In the genomic region with DNA sequence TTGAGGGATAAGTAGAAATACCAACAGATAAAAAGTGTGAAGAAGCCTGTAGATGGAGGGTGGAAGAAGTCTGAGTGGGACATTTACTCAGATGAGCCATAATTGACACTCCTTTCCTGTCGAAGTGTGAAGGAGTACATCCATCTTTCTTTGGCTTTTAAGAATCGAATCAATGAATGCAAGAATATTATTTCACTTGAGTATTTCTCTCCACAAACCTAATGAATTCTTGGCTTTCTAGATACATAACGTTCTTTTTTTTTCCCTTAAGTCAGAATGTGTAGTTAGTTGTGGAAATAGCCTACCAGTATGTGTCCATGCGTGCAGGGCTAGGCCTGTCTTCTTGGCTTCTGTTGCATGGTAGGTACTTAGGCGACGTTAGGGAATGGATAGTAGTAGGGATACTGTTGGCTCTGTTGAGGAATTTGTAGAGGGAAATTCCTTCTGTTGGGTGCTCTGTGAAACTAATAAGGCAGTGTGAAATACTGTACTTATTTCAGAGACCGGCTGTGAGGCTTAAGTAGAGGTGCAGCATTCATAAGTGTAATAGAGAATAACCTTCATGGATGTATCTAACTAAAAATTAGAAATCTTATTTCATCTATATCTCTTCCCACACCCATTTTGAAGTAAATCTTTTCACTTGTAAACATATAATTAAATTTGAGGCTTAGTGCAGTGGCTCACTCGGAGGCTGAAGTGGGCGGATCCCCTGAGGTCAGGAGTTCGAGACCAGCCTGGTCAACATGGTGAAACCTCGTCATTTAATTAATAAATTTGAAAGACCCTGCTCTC, we compare ENCODE assay signal across 9 cellular contexts. TPM values are rescaled to one million over a fixed set of nuclear protein-coding genes. Genes with fewer than 3 reads are reported as not detected.
DNase-seq lines count a peak whose midpoint lies in the region; ATAC-seq and TF ChIP-seq lines count a peak whose summit lies in the region.
"Had no signal": no experiment of that assay in that cellular context is flagged by ENCODE, and none has a peak within 500 bp of the region (broad histone marks: within the 10 kb centered on the region; RNA-seq: fewer than 3 reads in every experiment).

No MANE protein-coding gene starts in this region.

- DNase-seq in GM23338 (ENCODE audit: low spot score) (no peak), SK-N-MC (ENCODE audit: low read depth, low spot score) (no peak), fibroblast of mammary gland (ENCODE audit: low read depth) (no peak), skeletal muscle cell (ENCODE audit: low read depth) (no peak), GM19238 (ENCODE audit: insufficient read length, low spot score) (no peak)

- peaks cover 48% of the 10 kb centered on the region for H3K4me1 ChIP-seq in GM23338 (ENCODE audit: insufficient read depth)

- H3K9me2 ChIP-seq in GM23338 (ENCODE audit: insufficient read depth), result no peaks in the 10 kb centered on the region

- H3F3A ChIP-seq in GM23338 (replicated peaks; ENCODE audit: low read depth), result peaks cover 62% of the 10 kb centered on the region

- peaks cover 36% of the 10 kb centered on the region for H4K20me1 ChIP-seq in GM23338 (replicated peaks; ENCODE audit: insufficient read depth)

- H3K9me3 ChIP-seq in SK-N-MC (ENCODE audit: low read depth, low read length), result no peaks in the 10 kb centered on the region

- peak overlapping the region; percentile 97 for H3K4me3 Mint-ChIP-seq in GM23338

- no peak overlapping the region for H2AFZ ChIP-seq in GM23338

- H3K27ac ChIP-seq in GM23338 (ENCODE audit: low read depth), result peak overlapping the region; percentile 96
- H3K27ac ChIP-seq in SK-N-MC, result peak overlapping the region; percentile 91

- peak overlapping the region; percentile 99 for H3K4me3 ChIP-seq in GM23338
- H3K4me3 ChIP-seq in SK-N-MC, result peak overlapping the region; percentile 99
- H3K4me3 ChIP-seq in fibroblast of mammary gland (ENCODE audit: control insufficient read depth, low read depth, low read length), result peak overlapping the region; percentile 100
- peak overlapping the region; percentile 98 for H3K4me3 ChIP-seq in skeletal muscle cell (ENCODE audit: low read depth, low read length)

- peaks cover 53% of the 10 kb centered on the region for H3K79me2 ChIP-seq in GM23338 (replicated peaks; ENCODE audit: insufficient read depth)

- ATAC-seq in GM23338, result no peak
- no peak for ATAC-seq in GM19455 (IDR thresholded peaks at IDR 0.05; ENCODE audit: unreplicated experiment)
- no peak for ATAC-seq in HG03135 (IDR thresholded peaks at IDR 0.05; ENCODE audit: unreplicated experiment)
- ATAC-seq in HG03571 (IDR thresholded peaks at IDR 0.05; ENCODE audit: unreplicated experiment), result no peak

- peak overlapping the region; percentile 99 for H3K9ac ChIP-seq in SK-N-MC (ENCODE audit: insufficient read length)

- H3K4me2 ChIP-seq in GM23338, result peak overlapping the region; percentile 100

- peaks cover 6% of the 10 kb centered on the region; the same call in 1 of the 3 replicates for H3K9me3 Mint-ChIP-seq in GM23338

- H3K27ac Mint-ChIP-seq in GM23338, result peak overlapping the region; percentile 100

- peaks cover 49% of the 10 kb centered on the region for H3K36me3 ChIP-seq in GM23338 (ENCODE audit: insufficient read depth)
- H3K36me3 ChIP-seq in SK-N-MC (ENCODE audit: insufficient read depth, low read length), result peaks cover 60% of the 10 kb centered on the region

- peaks cover 62% of the 10 kb centered on the region for H3K36me3 Mint-ChIP-seq in GM23338 (ENCODE audit: low read depth)

- no peaks in the 10 kb centered on the region for H3K27me3 ChIP-seq in GM23338 (ENCODE audit: insufficient read depth)

- TF ChIP-seq CTCF in GM23338 (conservative IDR thresholded peaks at IDR 0.05; ENCODE audit: low read depth in 2 of 2) (no peak), fibroblast of mammary gland (conservative IDR thresholded peaks at IDR 0.05; ENCODE audit: control insufficient read depth, insufficient read depth, low read depth, low read length) (no peak)

- H3K27me3 Mint-ChIP-seq in GM23338 (ENCODE audit: insufficient read depth, low read depth, poor library complexity), result peaks cover 35% of the 10 kb centered on the region

- peaks cover 39% of the 10 kb centered on the region for H3K4me1 Mint-ChIP-seq in GM23338

TF ChIP-seq in GM23338, 12 proteins besides CTCF, POLR2A, EP300 and RAD21 (continues in another document):
- TF ChIP-seq EZH2 (IDR thresholded peaks at IDR 0.05; ENCODE audit: low read depth, unreplicated experiment), result no peak
- TF ChIP-seq, protein P1, sequence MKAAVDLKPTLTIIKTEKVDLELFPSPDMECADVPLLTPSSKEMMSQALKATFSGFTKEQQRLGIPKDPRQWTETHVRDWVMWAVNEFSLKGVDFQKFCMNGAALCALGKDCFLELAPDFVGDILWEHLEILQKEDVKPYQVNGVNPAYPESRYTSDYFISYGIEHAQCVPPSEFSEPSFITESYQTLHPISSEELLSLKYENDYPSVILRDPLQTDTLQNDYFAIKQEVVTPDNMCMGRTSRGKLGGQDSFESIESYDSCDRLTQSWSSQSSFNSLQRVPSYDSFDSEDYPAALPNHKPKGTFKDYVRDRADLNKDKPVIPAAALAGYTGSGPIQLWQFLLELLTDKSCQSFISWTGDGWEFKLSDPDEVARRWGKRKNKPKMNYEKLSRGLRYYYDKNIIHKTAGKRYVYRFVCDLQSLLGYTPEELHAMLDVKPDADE (IDR thresholded peaks at IDR 0.05), result no peak
- TF ChIP-seq, protein P2, sequence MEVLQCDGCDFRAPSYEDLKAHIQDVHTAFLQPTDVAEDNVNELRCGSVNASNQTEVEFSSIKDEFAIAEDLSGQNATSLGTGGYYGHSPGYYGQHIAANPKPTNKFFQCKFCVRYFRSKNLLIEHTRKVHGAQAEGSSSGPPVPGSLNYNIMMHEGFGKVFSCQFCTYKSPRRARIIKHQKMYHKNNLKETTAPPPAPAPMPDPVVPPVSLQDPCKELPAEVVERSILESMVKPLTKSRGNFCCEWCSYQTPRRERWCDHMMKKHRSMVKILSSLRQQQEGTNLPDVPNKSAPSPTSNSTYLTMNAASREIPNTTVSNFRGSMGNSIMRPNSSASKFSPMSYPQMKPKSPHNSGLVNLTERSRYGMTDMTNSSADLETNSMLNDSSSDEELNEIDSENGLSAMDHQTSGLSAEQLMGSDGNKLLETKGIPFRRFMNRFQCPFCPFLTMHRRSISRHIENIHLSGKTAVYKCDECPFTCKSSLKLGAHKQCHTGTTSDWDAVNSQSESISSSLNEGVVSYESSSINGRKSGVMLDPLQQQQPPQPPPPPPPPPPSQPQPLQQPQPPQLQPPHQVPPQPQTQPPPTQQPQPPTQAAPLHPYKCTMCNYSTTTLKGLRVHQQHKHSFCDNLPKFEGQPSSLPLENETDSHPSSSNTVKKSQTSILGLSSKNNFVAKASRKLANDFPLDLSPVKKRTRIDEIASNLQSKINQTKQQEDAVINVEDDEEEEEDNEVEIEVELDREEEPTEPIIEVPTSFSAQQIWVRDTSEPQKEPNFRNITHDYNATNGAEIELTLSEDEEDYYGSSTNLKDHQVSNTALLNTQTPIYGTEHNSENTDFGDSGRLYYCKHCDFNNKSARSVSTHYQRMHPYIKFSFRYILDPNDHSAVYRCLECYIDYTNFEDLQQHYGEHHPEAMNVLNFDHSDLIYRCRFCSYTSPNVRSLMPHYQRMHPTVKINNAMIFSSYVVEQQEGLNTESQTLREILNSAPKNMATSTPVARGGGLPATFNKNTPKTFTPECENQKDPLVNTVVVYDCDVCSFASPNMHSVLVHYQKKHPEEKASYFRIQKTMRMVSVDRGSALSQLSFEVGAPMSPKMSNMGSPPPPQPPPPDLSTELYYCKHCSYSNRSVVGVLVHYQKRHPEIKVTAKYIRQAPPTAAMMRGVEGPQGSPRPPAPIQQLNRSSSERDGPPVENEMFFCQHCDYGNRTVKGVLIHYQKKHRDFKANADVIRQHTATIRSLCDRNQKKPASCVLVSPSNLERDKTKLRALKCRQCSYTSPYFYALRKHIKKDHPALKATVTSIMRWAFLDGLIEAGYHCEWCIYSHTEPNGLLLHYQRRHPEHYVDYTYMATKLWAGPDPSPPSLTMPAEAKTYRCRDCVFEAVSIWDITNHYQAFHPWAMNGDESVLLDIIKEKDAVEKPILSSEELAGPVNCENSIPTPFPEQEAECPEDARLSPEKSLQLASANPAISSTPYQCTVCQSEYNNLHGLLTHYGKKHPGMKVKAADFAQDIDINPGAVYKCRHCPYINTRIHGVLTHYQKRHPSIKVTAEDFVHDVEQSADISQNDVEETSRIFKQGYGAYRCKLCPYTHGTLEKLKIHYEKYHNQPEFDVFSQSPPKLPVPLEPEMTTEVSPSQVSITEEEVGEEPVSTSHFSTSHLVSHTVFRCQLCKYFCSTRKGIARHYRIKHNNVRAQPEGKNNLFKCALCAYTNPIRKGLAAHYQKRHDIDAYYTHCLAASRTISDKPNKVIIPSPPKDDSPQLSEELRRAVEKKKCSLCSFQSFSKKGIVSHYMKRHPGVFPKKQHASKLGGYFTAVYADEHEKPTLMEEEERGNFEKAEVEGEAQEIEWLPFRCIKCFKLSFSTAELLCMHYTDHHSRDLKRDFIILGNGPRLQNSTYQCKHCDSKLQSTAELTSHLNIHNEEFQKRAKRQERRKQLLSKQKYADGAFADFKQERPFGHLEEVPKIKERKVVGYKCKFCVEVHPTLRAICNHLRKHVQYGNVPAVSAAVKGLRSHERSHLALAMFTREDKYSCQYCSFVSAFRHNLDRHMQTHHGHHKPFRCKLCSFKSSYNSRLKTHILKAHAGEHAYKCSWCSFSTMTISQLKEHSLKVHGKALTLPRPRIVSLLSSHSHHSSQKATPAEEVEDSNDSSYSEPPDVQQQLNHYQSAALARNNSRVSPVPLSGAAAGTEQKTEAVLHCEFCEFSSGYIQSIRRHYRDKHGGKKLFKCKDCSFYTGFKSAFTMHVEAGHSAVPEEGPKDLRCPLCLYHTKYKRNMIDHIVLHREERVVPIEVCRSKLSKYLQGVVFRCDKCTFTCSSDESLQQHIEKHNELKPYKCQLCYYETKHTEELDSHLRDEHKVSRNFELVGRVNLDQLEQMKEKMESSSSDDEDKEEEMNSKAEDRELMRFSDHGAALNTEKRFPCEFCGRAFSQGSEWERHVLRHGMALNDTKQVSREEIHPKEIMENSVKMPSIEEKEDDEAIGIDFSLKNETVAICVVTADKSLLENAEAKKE (CRISPR knock-in tag; IDR thresholded peaks at IDR 0.05), result no peak

RNA-seq across cellular contexts. Expression of a gene that starts 1.5 kb away (rescaled TPM):
- 2,133 and 2,664 TPM in 2 replicates for total RNA-seq in GM23338 (2014; rRNA removed; shearing (Covaris generic))
- polyA plus RNA-seq in GM23338 (2016; fragmentation: Nextera tagmentation; extraction: Ambion mirVana), result 4,776 and 5,223 TPM in 2 replicates

RNA-seq across cellular contexts. Expression of a gene that starts 1.6 kb away (rescaled TPM):
- total RNA-seq in GM23338 (2014; rRNA removed; shearing (Covaris generic)), result 25.0 and 31.1 TPM in 2 replicates
- polyA plus RNA-seq in GM23338 (2016; fragmentation: Nextera tagmentation; extraction: Ambion mirVana), result 20.6 and 27.9 TPM in 2 replicates

RNA-seq across cellular contexts. Expression of a gene that starts 3.6 kb away (rescaled TPM):
- total RNA-seq in GM23338 (2014; rRNA removed; shearing (Covaris generic)), result 1.0 and 2.3 TPM in 2 replicates
- 1.3 and 1.8 TPM in 2 replicates for polyA plus RNA-seq in GM23338 (2016; fragmentation: Nextera tagmentation; extraction: Ambion mirVana)
- total RNA-seq: myocyte had no signal

RNA-seq across cellular contexts. Expression of a gene that starts 15.7 kb away (rescaled TPM):
- total RNA-seq in GM23338 (2014; rRNA removed; shearing (Covaris generic)), result 104 and 106 TPM in 2 replicates
- 63.9 and 71.4 TPM in 2 replicates for polyA plus RNA-seq in GM23338 (2016; fragmentation: Nextera tagmentation; extraction: Ambion mirVana)

RNA-seq across cellular contexts. Expression of a gene that starts 16.1 kb away (rescaled TPM):
- 62.2 and 80.4 TPM in 2 replicates for total RNA-seq in GM23338 (2014; rRNA removed; shearing (Covaris generic))
- 54.0 and 56.1 TPM in 2 replicates for polyA plus RNA-seq in GM23338 (2016; fragmentation: Nextera tagmentation; extraction: Ambion mirVana)
